Comparison of ENCODE assay signal across 2 cellular contexts in the genomic region with DNA sequence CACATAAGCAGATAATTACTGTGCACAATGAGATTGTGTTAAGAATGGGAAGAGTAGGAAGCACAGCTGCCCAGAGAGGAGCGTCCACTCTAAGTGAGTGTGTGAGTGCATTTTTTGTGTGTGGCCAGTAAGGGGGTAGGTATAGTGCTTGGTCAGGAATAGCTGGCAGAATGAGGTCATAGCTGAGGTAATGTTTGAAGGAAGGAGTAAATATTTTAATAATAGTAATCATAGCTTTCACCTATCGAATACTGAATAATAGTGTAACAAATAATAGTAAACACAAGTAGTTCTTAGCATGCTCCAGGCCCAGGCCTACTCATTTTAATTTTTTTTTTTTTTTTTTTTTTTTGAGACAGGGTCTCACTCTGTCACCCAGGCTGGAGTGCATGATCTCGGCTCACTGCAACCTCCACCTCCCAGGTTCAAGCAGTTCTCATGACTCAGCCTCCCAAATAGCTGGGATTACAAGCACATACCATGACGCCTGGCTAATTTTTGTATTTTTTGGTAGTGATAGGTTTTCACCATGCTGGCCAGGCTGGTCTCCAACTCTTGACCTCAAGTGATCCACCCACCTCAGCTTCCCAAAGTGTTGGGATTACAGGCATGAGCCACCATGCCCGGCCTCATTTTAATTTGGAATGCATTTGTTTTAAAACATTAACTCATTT. TPM values are rescaled to one million over a fixed set of nuclear protein-coding genes. Genes with fewer than 3 reads are reported as not detected.
"Had no signal": no experiment of that assay in that cellular context is flagged by ENCODE, and none has a peak within 500 bp of the region (broad histone marks: within the 10 kb centered on the region; RNA-seq: fewer than 3 reads in every experiment).

No MANE protein-coding gene starts in this region.

RNA-seq across cellular contexts. Expression of a gene that starts 49.0 kb away (rescaled TPM):
- total RNA-seq: HepG2, PC-3 had no signal
- polyA plus RNA-seq: HepG2 had no signal
